Comparison of ENCODE assay signal across 25 cellular contexts in the genomic region with DNA sequence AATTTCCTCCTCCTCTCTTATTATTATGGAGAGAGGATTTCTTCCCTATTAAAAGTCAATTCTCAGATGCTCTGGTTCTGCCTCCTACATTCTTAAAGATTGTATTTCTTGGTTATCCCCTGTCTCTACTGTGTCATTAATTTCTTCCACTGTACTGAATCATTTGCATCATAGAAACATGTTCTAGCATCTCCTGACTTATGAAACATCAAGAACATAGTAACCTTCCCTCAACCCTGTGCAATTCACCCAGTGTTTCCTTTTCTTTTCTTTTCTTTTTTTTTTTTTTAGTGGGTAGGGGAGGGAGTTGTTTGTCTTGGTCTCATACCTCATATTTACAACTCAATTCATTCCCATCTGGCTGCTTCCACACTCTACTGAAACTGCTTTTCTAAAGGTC.
"Had no signal": no experiment of that assay in that cellular context is flagged by ENCODE, and none has a peak within 500 bp of the region (broad histone marks: within the 10 kb centered on the region; RNA-seq: fewer than 3 reads in every experiment).

No MANE protein-coding gene starts in this region.

- H3K27ac ChIP-seq: colonic mucosa, esophagus squamous epithelium, lower lobe of right lung, ovary, psoas muscle, skin epidermis, spleen, testis, tibial artery had no signal

- H3K36me3 ChIP-seq: colonic mucosa, esophagus squamous epithelium, lower lobe of right lung, ovary, spleen, tibial artery had no signal

- DNase-seq: colonic mucosa; effector CD8-positive, alpha-beta T cell; endodermal cell; esophagus squamous epithelium; hypothalamus; immature natural killer cell; islet precursor cell; kidney glomerular epithelial cell; left ventricle myocardium superior; lower lobe of right lung; natural killer cell; occipital lobe; ovary; posterior cingulate gyrus; psoas muscle; right cardiac atrium; spleen; stimulated activated CD4-positive, alpha-beta T cell treated with anti-CD3 and anti-CD28 coated beads, Interleukin-4, amount 100 ng/mL, for 4 hours; stimulated activated naive CD8-positive, alpha-beta T cell treated with anti-CD3 and anti-CD28 coated beads, Interleukin-15, Interleukin-2, amounts not matched to agents 100 U/mL and 50 U/mL, for 24 hours; substantia nigra; testis; tibial artery had no signal

- FAIRE-seq: frontal cortex had no signal

- H3K9me3 ChIP-seq: colonic mucosa, esophagus squamous epithelium, lower lobe of right lung, ovary, psoas muscle, spleen, testis, tibial artery had no signal

- ATAC-seq: left ventricle myocardium superior; lower lobe of right lung; natural killer cell; psoas muscle; right cardiac atrium; stimulated activated memory B cell treated with anti-CD40 and anti-IgM and Interleukin-4, amounts not matched to agents 10 μg/mL and 1 μg/mL and 100 μg/mL, for 72 hours; stimulated activated naive CD8-positive, alpha-beta T cell treated with anti-CD3 and anti-CD28 coated beads, Interleukin-15, Interleukin-2, amounts not matched to agents 100 U/mL and 50 U/mL, for 24 hours had no signal

- H3K4me1 ChIP-seq: colonic mucosa, spleen, testis, tibial artery had no signal

- H3K27me3 ChIP-seq: colonic mucosa, esophagus squamous epithelium, ovary, testis, tibial artery had no signal

- H3K4me3 ChIP-seq: colonic mucosa, esophagus squamous epithelium, lower lobe of right lung, ovary, psoas muscle, skin epidermis, spleen, testis, tibial artery had no signal
